1 cellular context compared by ENCODE assay signal in the genomic region with DNA sequence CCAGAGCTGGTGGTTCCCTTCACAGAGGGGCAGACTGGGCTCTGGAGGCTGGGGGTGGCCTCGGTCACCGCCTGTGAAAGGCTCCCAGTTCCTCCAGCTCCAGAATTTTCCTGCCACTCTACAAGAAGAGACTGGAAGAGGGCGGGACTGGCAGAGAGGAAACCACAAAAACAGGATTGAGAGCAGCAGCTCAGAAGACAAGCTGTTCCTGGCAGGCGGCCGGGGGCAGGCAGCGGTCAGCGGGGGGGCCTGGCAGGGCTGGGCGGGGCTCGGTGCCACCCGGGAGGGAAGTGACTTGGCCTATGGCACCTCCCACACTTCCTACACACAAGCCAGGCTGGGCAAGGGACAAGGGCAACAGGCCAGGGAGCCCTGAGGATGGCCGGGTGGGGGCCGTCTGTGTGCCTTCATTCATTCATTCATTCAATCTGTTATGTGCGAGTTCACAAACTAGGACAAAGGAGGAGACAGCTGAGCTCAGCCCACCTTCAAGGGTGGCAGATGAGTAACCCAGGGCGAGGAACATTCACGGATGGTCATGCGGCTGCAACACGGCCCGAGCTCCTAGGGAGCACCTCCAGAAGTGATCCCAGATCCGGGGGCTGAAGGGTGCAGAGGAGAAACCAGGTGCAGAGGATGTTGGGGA.
TF ChIP-seq lines count a peak whose summit lies in the region.

No MANE protein-coding gene starts in this region.

TF ChIP-seq in HCT116, 20 proteins besides CTCF, POLR2A, EP300 and RAD21 (continued from another document):
- TF ChIP-seq, protein P1, sequence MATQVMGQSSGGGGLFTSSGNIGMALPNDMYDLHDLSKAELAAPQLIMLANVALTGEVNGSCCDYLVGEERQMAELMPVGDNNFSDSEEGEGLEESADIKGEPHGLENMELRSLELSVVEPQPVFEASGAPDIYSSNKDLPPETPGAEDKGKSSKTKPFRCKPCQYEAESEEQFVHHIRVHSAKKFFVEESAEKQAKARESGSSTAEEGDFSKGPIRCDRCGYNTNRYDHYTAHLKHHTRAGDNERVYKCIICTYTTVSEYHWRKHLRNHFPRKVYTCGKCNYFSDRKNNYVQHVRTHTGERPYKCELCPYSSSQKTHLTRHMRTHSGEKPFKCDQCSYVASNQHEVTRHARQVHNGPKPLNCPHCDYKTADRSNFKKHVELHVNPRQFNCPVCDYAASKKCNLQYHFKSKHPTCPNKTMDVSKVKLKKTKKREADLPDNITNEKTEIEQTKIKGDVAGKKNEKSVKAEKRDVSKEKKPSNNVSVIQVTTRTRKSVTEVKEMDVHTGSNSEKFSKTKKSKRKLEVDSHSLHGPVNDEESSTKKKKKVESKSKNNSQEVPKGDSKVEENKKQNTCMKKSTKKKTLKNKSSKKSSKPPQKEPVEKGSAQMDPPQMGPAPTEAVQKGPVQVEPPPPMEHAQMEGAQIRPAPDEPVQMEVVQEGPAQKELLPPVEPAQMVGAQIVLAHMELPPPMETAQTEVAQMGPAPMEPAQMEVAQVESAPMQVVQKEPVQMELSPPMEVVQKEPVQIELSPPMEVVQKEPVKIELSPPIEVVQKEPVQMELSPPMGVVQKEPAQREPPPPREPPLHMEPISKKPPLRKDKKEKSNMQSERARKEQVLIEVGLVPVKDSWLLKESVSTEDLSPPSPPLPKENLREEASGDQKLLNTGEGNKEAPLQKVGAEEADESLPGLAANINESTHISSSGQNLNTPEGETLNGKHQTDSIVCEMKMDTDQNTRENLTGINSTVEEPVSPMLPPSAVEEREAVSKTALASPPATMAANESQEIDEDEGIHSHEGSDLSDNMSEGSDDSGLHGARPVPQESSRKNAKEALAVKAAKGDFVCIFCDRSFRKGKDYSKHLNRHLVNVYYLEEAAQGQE (IDR thresholded peaks at IDR 0.05; ENCODE audit: low read depth), result no peak
- 0 out of 2 replicates have a peak, but pooled peaks have one; percentile 22 for TF ChIP-seq FOSL1 (IDR thresholded peaks at IDR 0.05; ENCODE audit: low read depth)
